In the genomic region with DNA sequence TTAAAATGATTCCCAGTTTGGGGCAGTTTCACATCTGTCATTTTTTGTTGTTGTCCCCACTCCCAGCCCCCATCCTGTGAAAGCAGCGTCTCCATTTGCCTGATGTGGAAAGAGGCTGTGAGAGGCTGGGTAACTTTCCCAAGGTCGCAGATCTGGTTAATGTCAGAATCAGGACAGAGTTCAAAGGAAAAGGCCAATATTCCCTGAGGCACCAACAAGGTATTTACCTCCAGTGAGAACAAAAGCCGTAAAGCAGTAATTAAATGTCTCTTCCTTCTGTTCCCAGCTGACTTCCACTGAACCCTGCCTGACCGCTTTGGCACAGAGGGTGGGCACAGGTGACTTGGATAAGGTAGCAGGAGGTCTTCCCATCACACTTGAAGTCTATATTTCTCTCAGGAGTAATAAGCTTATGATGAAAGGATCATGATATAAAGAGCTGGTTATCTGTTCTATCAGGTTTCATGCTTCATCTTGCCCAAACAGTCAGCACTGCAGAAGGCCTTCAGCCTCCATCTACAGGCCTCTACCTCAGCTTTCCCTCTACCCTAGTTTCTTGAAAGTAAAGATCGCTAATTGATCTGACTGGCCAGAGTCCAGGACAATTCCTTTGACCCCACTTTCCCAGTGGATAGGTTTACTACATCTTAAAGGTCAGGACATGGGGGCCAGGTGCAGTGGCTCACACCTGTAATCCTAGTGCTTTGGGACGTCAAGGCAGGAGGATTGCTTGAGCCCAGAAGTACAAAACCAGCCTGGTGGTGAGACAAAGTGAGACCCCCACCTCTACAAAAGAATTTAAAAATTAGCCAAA, we compare ENCODE assay signal across 1 cellular context.
TF ChIP-seq lines count a peak whose summit lies in the region.

No MANE protein-coding gene starts in this region.

TF ChIP-seq in HEK293, 187 proteins besides CTCF, POLR2A, EP300 and RAD21 (continued from another document):
- no peak for TF ChIP-seq OSR2 (tag by site-specific recombination; IDR thresholded peaks at IDR 0.05)
- no peak for TF ChIP-seq SP3 (tag by site-specific recombination; IDR thresholded peaks at IDR 0.05)
- TF ChIP-seq ZNF10 (tag by site-specific recombination; IDR thresholded peaks at IDR 0.05) = no peak
TF ChIP-seq in HEK293: peak in this region for 1.
